8 cellular contexts compared by ENCODE assay signal in the genomic region with DNA sequence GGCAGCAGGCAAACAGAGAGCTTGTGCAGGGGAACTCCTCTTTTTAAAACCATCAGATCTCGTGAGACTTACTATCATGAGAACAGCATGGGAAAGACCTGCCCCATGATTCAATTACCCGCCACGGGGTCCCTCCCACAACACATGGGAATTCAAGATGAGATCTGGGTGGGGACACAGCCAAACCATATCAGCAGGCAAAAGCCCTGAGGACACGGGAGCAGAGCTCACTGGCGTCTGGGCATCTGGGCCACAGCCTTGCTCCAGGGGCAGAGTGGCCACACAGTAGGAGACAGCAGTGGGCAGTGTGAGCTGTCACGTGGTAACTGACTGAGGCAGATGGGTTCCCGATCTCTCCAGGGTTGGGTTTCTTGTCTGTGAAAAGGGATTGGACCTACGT. TPM values are rescaled to one million over a fixed set of nuclear protein-coding genes. Genes with fewer than 3 reads are reported as not detected.
DNase-seq lines count a peak whose midpoint lies in the region; TF ChIP-seq lines count a peak whose summit lies in the region.
"Not testable (repeated sequence)": the region's sequence is repeated elsewhere in the genome, so short reads cannot be mapped to it uniquely, and the experiment has no call there.

No MANE protein-coding gene starts in this region.

- H3K4me3 ChIP-seq in GM23248, spleen: not testable (repeated sequence)
- peak overlapping the region; percentile 57; the same call in 1 of the 2 replicates for H3K4me3 ChIP-seq in Karpas-422 (ENCODE audit: low read length)

- not testable (repeated sequence) for H3K9me2 ChIP-seq in GM23248 (ENCODE audit: insufficient read depth); Karpas-422 (replicated peaks; ENCODE audit: insufficient read depth, low read length)

- H3K27me3 ChIP-seq in GM23248 (replicated peaks; ENCODE audit: insufficient read depth); Karpas-422 (ENCODE audit: low read length); spleen (replicated peaks in 1 of 7): not testable (repeated sequence)

- CTCF ChIA-PET in activated naive CD4-positive, alpha-beta T cell treated with anti-CD3 and anti-CD28 coated beads, Interleukin-2, amount 10 ng/mL, durations not matched to agents 7 days and 5 days (lab: Charles Lee) = not testable (repeated sequence)

- H4K20me1 ChIP-seq in GM23248 (ENCODE audit: insufficient read depth); Karpas-422 (ENCODE audit: insufficient read depth, low read depth, low read length): not testable (repeated sequence)

- DNase-seq in DMS 273 treated with DMSO at 0.1 percent for 48 hours (lab: John Stamatoyannopoulos, UW) = peak; percentile 67
- peak; percentile 8 for DNase-seq in GM23248
- DNase-seq in Karpas-422 = peak; percentile 53
- DNase-seq in SK-N-DZ (ENCODE audit: low spot score) = peak; percentile 57
- DNase-seq in activated naive CD4-positive, alpha-beta T cell treated with anti-CD3 and anti-CD28 coated beads, Interleukin-2, amount 10 ng/mL, durations not matched to agents 7 days and 5 days = not testable (repeated sequence)
- peak; percentile 76 to 90 for DNase-seq in erythroblast (lab: John Stamatoyannopoulos, UW)
- DNase-seq in islet precursor cell = peak; percentile 62
- DNase-seq in spleen = peak; percentile 41

- H3K27me3 Mint-ChIP-seq in activated naive CD4-positive, alpha-beta T cell treated with anti-CD3 and anti-CD28 coated beads, Interleukin-2, amount 10 ng/mL, durations not matched to agents 7 days and 5 days = not testable (repeated sequence)

- H3K4me1 Mint-ChIP-seq in activated naive CD4-positive, alpha-beta T cell treated with anti-CD3 and anti-CD28 coated beads, Interleukin-2, amount 10 ng/mL, durations not matched to agents 7 days and 5 days = not testable (repeated sequence)

- H3K4me3 Mint-ChIP-seq in activated naive CD4-positive, alpha-beta T cell treated with anti-CD3 and anti-CD28 coated beads, Interleukin-2, amount 10 ng/mL, durations not matched to agents 7 days and 5 days = not testable (repeated sequence)

- not testable (repeated sequence) for H3K36me3 ChIP-seq in GM23248 (ENCODE audit: low read depth)
- peaks cover 11% of the 10 kb centered on the region for H3K36me3 ChIP-seq in Karpas-422 (ENCODE audit: insufficient read depth, low read length)
- H3K36me3 ChIP-seq in spleen = peaks cover 0 to 54% (median 30%) of the 10 kb centered on the region in 6 donors

- H3K4me1 ChIP-seq in GM23248 (ENCODE audit: insufficient read depth) = peaks cover 16% of the 10 kb centered on the region
- peaks cover 32% of the 10 kb centered on the region for H3K4me1 ChIP-seq in Karpas-422 (ENCODE audit: low read length)
- peaks cover 0 to 10% (median 0%) of the 10 kb centered on the region in 6 donors for H3K4me1 ChIP-seq in spleen

- TF ChIP-seq POLR2A in erythroblast (IDR thresholded peaks at IDR 0.05; ENCODE audit: low read length) = peak; percentile 67
- not testable (repeated sequence) for TF ChIP-seq POLR2A in spleen (IDR thresholded peaks at IDR 0.05)

- in situ Hi-C loops in GM23248 (cut with MboI) = not testable (repeated sequence)

- H3K36me3 Mint-ChIP-seq in activated naive CD4-positive, alpha-beta T cell treated with anti-CD3 and anti-CD28 coated beads, Interleukin-2, amount 10 ng/mL, durations not matched to agents 7 days and 5 days = peaks cover 13% of the 10 kb centered on the region

- H3K79me2 ChIP-seq in GM23248 (ENCODE audit: insufficient read depth); Karpas-422 (ENCODE audit: low read length): not testable (repeated sequence)

- 57% methylated on average over 8 of the region's 8 CpGs for WGBS in GM23248 (ENCODE audit: low coverage in 1 of 2, low lambda C conversion rate in 2 of 2, missing lambda C conversion rate in 2 of 2), 2 experiments
- WGBS in spleen, 5 donors = 86 to 91% (median 89%) methylated on average over 8 of the region's 8 CpGs

- not testable (repeated sequence) for H2AFZ ChIP-seq in GM23248; Karpas-422 (ENCODE audit: low read length)

- H3K9me3 ChIP-seq in GM23248 (ENCODE audit: low read depth); Karpas-422 (ENCODE audit: low read length); spleen: not testable (repeated sequence)

- not testable (repeated sequence) for H3K9ac ChIP-seq in GM23248
- H3K9ac ChIP-seq in Karpas-422 (ENCODE audit: low read length) = peak overlapping the region; percentile 62

- not testable (repeated sequence) for H3K4me2 ChIP-seq in GM23248 (ENCODE audit: unreplicated experiment)
- peak overlapping the region; percentile 81 for H3K4me2 ChIP-seq in Karpas-422 (ENCODE audit: low read depth, low read length, poor library complexity, severe bottlenecking)

- intact Hi-C loops in spleen (cut with DNase I; ENCODE audit: low total_unique reads) = not testable (repeated sequence)

- H3F3A ChIP-seq in GM23248 (ENCODE audit: insufficient read depth) = peaks cover 19% of the 10 kb centered on the region

- not testable (repeated sequence) for H3K27ac ChIP-seq in GM23248, spleen
- peak overlapping the region; percentile 90 for H3K27ac ChIP-seq in Karpas-422 (ENCODE audit: low read length)

- H3K27ac Mint-ChIP-seq in activated naive CD4-positive, alpha-beta T cell treated with anti-CD3 and anti-CD28 coated beads, Interleukin-2, amount 10 ng/mL, durations not matched to agents 7 days and 5 days = peak overlapping the region; percentile 37

- not testable (repeated sequence) for H3K9me3 Mint-ChIP-seq in activated naive CD4-positive, alpha-beta T cell treated with anti-CD3 and anti-CD28 coated beads, Interleukin-2, amount 10 ng/mL, durations not matched to agents 7 days and 5 days

- not testable (repeated sequence) for TF ChIP-seq CTCF in spleen (IDR thresholded peaks at IDR 0.05 in 8 of 11, conservative IDR thresholded peaks at IDR 0.05 in 3 of 11)

RNA-seq across cellular contexts. Expression of a gene that starts 42.9 kb away (rescaled TPM):
- total RNA-seq in GM23248 (2014; rRNA removed; shearing (Covaris generic)) = not detected in 2 replicates
- polyA plus RNA-seq in GM23248 (2016; fragmentation: Nextera tagmentation; extraction: Ambion mirVana) (not detected in 2 replicates), spleen (1 to 10 TPM in 1 of 3 donors, under 1 TPM in 2; 0.20 to 1.0 (median 0.99) TPM)
- total RNA-seq in Karpas-422 (2014; rRNA removed; shearing (Covaris generic); ENCODE audit: low replicate concordance) = 0.04 TPM in 1 of 2 replicates, not detected in the other
- polyA plus RNA-seq in SK-N-DZ (2014; cell fraction: cytosol; rRNA removed) = not detected in 2 replicates
- polyA plus RNA-seq in SK-N-DZ (2014; cell fraction: nucleus; rRNA removed) = 0.08 TPM in 1 of 2 replicates, not detected in the other
- total RNA-seq in spleen = 1 to 10 TPM in 4 of 7 donors, under 1 TPM in 3; 0.52 to 2.1 (median 1.6) TPM

RNA-seq across cellular contexts. Expression of a gene that starts 54.2 kb away (rescaled TPM):
- 27.2 and 49.8 TPM in 2 replicates for total RNA-seq in GM23248 (2014; rRNA removed; shearing (Covaris generic))
- polyA plus RNA-seq in GM23248 (2016; fragmentation: Nextera tagmentation; extraction: Ambion mirVana) = 36.2 and 36.8 TPM in 2 replicates
- total RNA-seq in Karpas-422 (2014; rRNA removed; shearing (Covaris generic); ENCODE audit: low replicate concordance) = 51.9 and 130 TPM in 2 replicates
- 26.7 and 31.4 TPM in 2 replicates for polyA plus RNA-seq in SK-N-DZ (2014; cell fraction: cytosol; rRNA removed)
- polyA plus RNA-seq in SK-N-DZ (2014; cell fraction: nucleus; rRNA removed) = 62.4 and 67.7 TPM in 2 replicates
- total RNA-seq in spleen = 10 to 100 TPM; 47.7 to 72.6 (median 58.4) TPM
- 10 to 100 TPM; 40.0 to 52.2 (median 41.4) TPM for polyA plus RNA-seq in spleen

RNA-seq across cellular contexts. Expression of a gene that starts 54.5 kb away (rescaled TPM):
- total RNA-seq in GM23248 (2014; rRNA removed; shearing (Covaris generic)) = 16.3 and 25.4 TPM in 2 replicates
- 13.5 and 16.1 TPM in 2 replicates for polyA plus RNA-seq in GM23248 (2016; fragmentation: Nextera tagmentation; extraction: Ambion mirVana)
- 4.7 and 6.6 TPM in 2 replicates for total RNA-seq in Karpas-422 (2014; rRNA removed; shearing (Covaris generic); ENCODE audit: low replicate concordance)
- polyA plus RNA-seq in SK-N-DZ (2014; cell fraction: cytosol; rRNA removed) = 13.9 and 17.5 TPM in 2 replicates
- 44.4 and 52.4 TPM in 2 replicates for polyA plus RNA-seq in SK-N-DZ (2014; cell fraction: nucleus; rRNA removed)
- total RNA-seq in spleen = 10 to 100 TPM; 17.7 to 31.3 (median 25.2) TPM
- 1 to 10 TPM; 5.2 to 8.8 (median 8.5) TPM for polyA plus RNA-seq in spleen
